In the genomic region with DNA sequence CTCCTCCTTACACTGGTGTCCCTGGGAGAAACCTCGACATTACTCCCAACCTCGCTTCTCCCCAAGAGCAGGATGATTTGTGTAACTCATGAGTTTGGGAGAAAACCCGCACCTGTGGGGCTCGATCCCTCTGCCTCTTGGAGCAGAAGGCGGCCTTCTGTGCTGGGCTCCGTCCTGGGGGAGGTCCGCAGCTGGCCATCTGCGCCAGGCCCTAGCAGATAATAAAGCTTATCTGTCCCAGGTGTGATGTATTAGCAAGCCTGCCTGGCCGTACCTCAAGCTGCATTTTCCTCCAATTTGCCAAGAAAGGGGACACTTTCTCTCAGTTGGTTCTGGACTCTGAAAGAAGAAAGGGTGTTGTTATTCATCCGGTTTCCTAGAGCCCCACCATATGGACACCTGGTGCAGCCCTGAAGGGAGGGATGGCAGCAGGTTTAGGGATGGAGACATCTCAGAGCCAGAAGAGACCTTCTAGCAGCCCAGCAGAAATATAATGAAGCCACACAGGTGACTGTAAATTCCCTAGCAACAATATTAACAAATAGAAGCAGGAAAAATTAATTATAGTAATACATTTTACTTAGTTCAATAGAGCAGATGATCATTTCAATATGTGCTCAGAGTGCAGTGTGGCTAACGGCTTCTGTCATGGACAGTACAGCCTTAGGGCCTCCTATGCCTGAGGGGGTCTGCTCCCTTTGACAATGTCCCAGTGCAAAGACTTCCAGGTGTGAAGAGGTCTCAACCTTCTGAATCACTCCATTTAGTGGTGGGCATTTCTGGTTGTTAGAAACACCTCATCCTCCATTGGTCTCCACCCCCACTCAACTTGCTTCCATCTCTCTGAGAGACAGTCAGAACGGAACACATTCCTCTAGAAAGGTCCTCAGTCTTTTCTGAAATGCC, we compare ENCODE assay signal across 12 cellular contexts.
DNase-seq lines count a peak whose midpoint lies in the region; ATAC-seq and TF ChIP-seq lines count a peak whose summit lies in the region.
"Had no signal": no experiment of that assay in that cellular context is flagged by ENCODE, and none has a peak within 500 bp of the region (broad histone marks: within the 10 kb centered on the region; RNA-seq: fewer than 3 reads in every experiment).

No MANE protein-coding gene starts in this region.

- in situ Hi-C loops in T47D (cut with HindIII; ENCODE audit: low pct_unique_long_range_greater_than_20kb, low sequenced_read_pairs) (no loop called here), GM13977 (cut with MboI; ENCODE audit: low pct_unique_long_range_greater_than_20kb, low sequenced_read_pairs, unreplicated experiment) (no loop called here)

- H3K36me3 ChIP-seq in breast epithelium (no peaks in the 10 kb centered on the region), SK-N-SH (replicated peaks in 1 of 2; ENCODE audit: control insufficient read depth in 1 of 2, insufficient read depth in 2 of 2, low read length in 1 of 2) (no peaks in the 10 kb centered on the region), GM23338 (ENCODE audit: insufficient read depth) (no peaks in the 10 kb centered on the region; the same call in 1 of the 2 replicates)

- H3K4me2 ChIP-seq in SK-N-SH (no peak overlapping the region), GM23338 (no peak overlapping the region)

- POLR2A ChIA-PET in SK-N-SH (lab: Yijun Ruan, JAX): interaction anchor here (0.7 to 1.1 kb wide), 5 partner anchors 9 to 117 kb away, joined by 3 to 5 read pairs (median 3); no protein-coding TSS in a partner anchor

- ATAC-seq in stimulated activated memory B cell treated with anti-CD40 and anti-IgM and Interleukin-4, amounts not matched to agents 10 μg/mL and 1 μg/mL and 100 μg/mL, for 72 hours: no peak
- ATAC-seq in GM19455 (IDR thresholded peaks at IDR 0.05; ENCODE audit: unreplicated experiment) (no peak), GM23338 (no peak)

- H3K4me1 ChIP-seq in breast epithelium (no peaks in the 10 kb centered on the region), SK-N-SH (ENCODE audit: control insufficient read depth in 1 of 2, insufficient read depth in 2 of 2, low read depth in 1 of 2, low read length in 1 of 2) (peaks cover 0 to 33% of the 10 kb centered on the region in 2 experiments; a peak in 2 of 4 replicates), GM23338 (ENCODE audit: insufficient read depth) (peaks cover 6% of the 10 kb centered on the region; the same call in 1 of the 2 replicates)

- no peak overlapping the region for H3K9ac ChIP-seq in SK-N-SH

- H3K27ac Mint-ChIP-seq in immature natural killer cell: peak overlapping the region; percentile 81 to 95 (median 92)
- peak overlapping the region; percentile 55 for H3K27ac Mint-ChIP-seq in stimulated activated memory B cell treated with anti-CD40 and anti-IgM and Interleukin-4, amounts not matched to agents 10 μg/mL and 1 μg/mL and 100 μg/mL, for 72 hours
- H3K27ac Mint-ChIP-seq in GM23338: no peak overlapping the region

- peak; percentile 34; the same call in 1 of the 2 replicates for TF ChIP-seq RAD21 in SK-N-SH (IDR thresholded peaks at IDR 0.05; ENCODE audit: low read length)

- TF ChIP-seq POLR2A in breast epithelium (IDR thresholded peaks at IDR 0.05): no peak

- TF ChIP-seq EP300 in SK-N-SH (IDR thresholded peaks at IDR 0.05; ENCODE audit: borderline replicate concordance in 1 of 2, low read depth in 1 of 2, low read length in 1 of 2): peak in 1 of 2 experiments; percentile 33; a peak in 1 of 4 replicates

- TF ChIP-seq CTCF in breast epithelium (IDR thresholded peaks at IDR 0.05) (no peak), SK-N-SH (IDR thresholded peaks at IDR 0.05) (no peak), GM13977 (IDR thresholded peaks at IDR 0.05; ENCODE audit: extremely low read depth, insufficient read depth, missing control alignments) (no peak), GM23338 (conservative IDR thresholded peaks at IDR 0.05; ENCODE audit: low read depth in 2 of 2) (no peak; a peak in 1 of 4 replicates)

- no peaks in the 10 kb centered on the region for H3K9me2 ChIP-seq in SK-N-SH
- H3K9me2 ChIP-seq in GM23338 (ENCODE audit: insufficient read depth): no peaks in the 10 kb centered on the region

- peak overlapping the region; percentile 78 to 90 (median 81) for H3K4me3 Mint-ChIP-seq in immature natural killer cell
- no peak overlapping the region for H3K4me3 Mint-ChIP-seq in stimulated activated memory B cell treated with anti-CD40 and anti-IgM and Interleukin-4, amounts not matched to agents 10 μg/mL and 1 μg/mL and 100 μg/mL, for 72 hours
- no peak overlapping the region for H3K4me3 Mint-ChIP-seq in GM23338

- no peak overlapping the region for H3K4me3 ChIP-seq in breast epithelium
- H3K4me3 ChIP-seq in SK-N-SH (ENCODE audit: low read depth in 2 of 2, low read length in 1 of 2): no peak overlapping the region
- H3K4me3 ChIP-seq in GM23338: no peak overlapping the region
- H3K4me3 ChIP-seq: SK-N-MC had no signal

- H3K27me3 Mint-ChIP-seq in immature natural killer cell (ENCODE audit: low read depth in 3 of 3): peaks cover 0 to 6% (median 0%) of the 10 kb centered on the region in 3 donors
- H3K27me3 Mint-ChIP-seq in stimulated activated memory B cell treated with anti-CD40 and anti-IgM and Interleukin-4, amounts not matched to agents 10 μg/mL and 1 μg/mL and 100 μg/mL, for 72 hours: peaks cover 8% of the 10 kb centered on the region
- H3K27me3 Mint-ChIP-seq in GM23338 (ENCODE audit: insufficient read depth, low read depth, poor library complexity): no peaks in the 10 kb centered on the region

- H3K36me3 Mint-ChIP-seq in immature natural killer cell (peaks cover 0 to 5% (median 0%) of the 10 kb centered on the region in 3 donors), GM23338 (ENCODE audit: low read depth) (0 out of 3 replicates have a peak, but pooled peaks cover 3% of the 10 kb centered on the region)
- H3K36me3 Mint-ChIP-seq in stimulated activated memory B cell treated with anti-CD40 and anti-IgM and Interleukin-4, amounts not matched to agents 10 μg/mL and 1 μg/mL and 100 μg/mL, for 72 hours: no peaks in the 10 kb centered on the region

- no peak overlapping the region for H2AFZ ChIP-seq in SK-N-SH (ENCODE audit: low read depth)
- no peak overlapping the region; the same call in 1 of the 2 replicates for H2AFZ ChIP-seq in GM23338

- H3K27me3 ChIP-seq in breast epithelium (no peaks in the 10 kb centered on the region), SK-N-SH (ENCODE audit: insufficient read depth) (no peaks in the 10 kb centered on the region; the same call in 1 of the 2 replicates), GM23338 (ENCODE audit: insufficient read depth) (no peaks in the 10 kb centered on the region)

- H4K20me1 ChIP-seq in SK-N-SH (ENCODE audit: insufficient read depth) (no peaks in the 10 kb centered on the region), GM23338 (replicated peaks; ENCODE audit: insufficient read depth) (no peaks in the 10 kb centered on the region)

- CTCF ChIA-PET in SK-N-SH (lab: Yijun Ruan, JAX): interaction anchor here (0.6 to 3.0 kb wide), 7 partner anchors 10 to 475 kb away, joined by 3 to 14 read pairs (median 4); no protein-coding TSS in a partner anchor

- H3K79me2 ChIP-seq in SK-N-SH (ENCODE audit: insufficient read depth) (no peaks in the 10 kb centered on the region), GM23338 (replicated peaks; ENCODE audit: insufficient read depth) (no peaks in the 10 kb centered on the region)

- 79% methylated on average over 12 of the region's 12 CpGs for WGBS in SK-N-SH (ENCODE audit: low lambda C conversion rate)

- H3K27ac ChIP-seq in breast epithelium: peak overlapping the region in 1 of 2 donors; percentile 69
- peak overlapping the region in 1 of 2 experiments; percentile 90; a peak in 2 of 4 replicates for H3K27ac ChIP-seq in SK-N-SH (ENCODE audit: low read depth in 2 of 2, low read length in 1 of 2)
- no peak overlapping the region for H3K27ac ChIP-seq in GM23338 (ENCODE audit: low read depth)
- H3K27ac ChIP-seq: SK-N-MC had no signal

- H3K9me3 Mint-ChIP-seq in immature natural killer cell (peaks cover 0 to 4% (median 0%) of the 10 kb centered on the region in 6 donors), GM23338 (peaks cover 10% of the 10 kb centered on the region; the same call in 2 of the 3 replicates)
- H3K9me3 Mint-ChIP-seq in stimulated activated memory B cell treated with anti-CD40 and anti-IgM and Interleukin-4, amounts not matched to agents 10 μg/mL and 1 μg/mL and 100 μg/mL, for 72 hours: peaks cover 6% of the 10 kb centered on the region

- H3F3A ChIP-seq in SK-N-SH (replicated peaks; ENCODE audit: insufficient read depth) (no peaks in the 10 kb centered on the region), GM23338 (replicated peaks; ENCODE audit: low read depth) (no peaks in the 10 kb centered on the region)

- DNase-seq in T47D (ENCODE audit: low read depth in 1 of 2, low spot score in 1 of 2): peak; percentile 88 to 90
- DNase-seq in breast epithelium (ENCODE audit: low spot score in 2 of 2): no peak
- no peak for DNase-seq in SK-N-SH
- DNase-seq in immature natural killer cell: no peak
- DNase-seq in GM13977 (ENCODE audit: low spot score): no peak
- DNase-seq in GM23338 (ENCODE audit: low spot score): no peak
- DNase-seq: activated B cell treated with CpG ODN at 0.5 μM for 24 hours, NCI-H187 treated with DMSO at 0.1 percent for 48 hours, posterior cingulate gyrus had no signal

- H3K4me1 Mint-ChIP-seq in immature natural killer cell (peaks cover 30 to 37% of the 10 kb centered on the region in 2 donors), GM23338 (peaks cover 7% of the 10 kb centered on the region)
- peaks cover 10% of the 10 kb centered on the region for H3K4me1 Mint-ChIP-seq in stimulated activated memory B cell treated with anti-CD40 and anti-IgM and Interleukin-4, amounts not matched to agents 10 μg/mL and 1 μg/mL and 100 μg/mL, for 72 hours

- intact Hi-C loops in breast epithelium (cut with DNase I; ENCODE audit: low total_unique reads): no loop called here

- peaks cover 0 to 6% of the 10 kb centered on the region in 2 donors for H3K9me3 ChIP-seq in breast epithelium
- H3K9me3 ChIP-seq in SK-N-SH: no peaks in the 10 kb centered on the region

TF ChIP-seq in SK-N-SH, 30 proteins besides CTCF, POLR2A, EP300 and RAD21:
- TF ChIP-seq RXRA (IDR thresholded peaks at IDR 0.05; ENCODE audit: borderline replicate concordance, low read depth) (no peak), GATA2 (CRISPR knock-in tag; IDR thresholded peaks at IDR 0.05) (peak; percentile 66), RCOR1 (IDR thresholded peaks at IDR 0.05; ENCODE audit: low read length) (no peak), MAX (IDR thresholded peaks at IDR 0.05; ENCODE audit: low read depth) (no peak)
TF ChIP-seq in SK-N-SH: peak in this region for 1.

TF ChIP-seq in GM23338, 12 proteins besides CTCF, POLR2A, EP300 and RAD21 (continues in another document):
- no peak for TF ChIP-seq EZH2phosphoT487 (IDR thresholded peaks at IDR 0.05; ENCODE audit: unreplicated experiment)
- no peak for TF ChIP-seq JUNB (IDR thresholded peaks at IDR 0.05; ENCODE audit: unreplicated experiment)
- TF ChIP-seq CREB1 (CRISPR knock-in tag; IDR thresholded peaks at IDR 0.05; ENCODE audit: low read depth): no peak
- TF ChIP-seq ZNF331 (CRISPR knock-in tag; IDR thresholded peaks at IDR 0.05; ENCODE audit: low read depth): no peak
- no peak for TF ChIP-seq EZH2 (IDR thresholded peaks at IDR 0.05; ENCODE audit: low read depth, unreplicated experiment)
- TF ChIP-seq POLR2AphosphoS5 (IDR thresholded peaks at IDR 0.05; ENCODE audit: low read depth): no peak
- no peak for TF ChIP-seq STAT1 (IDR thresholded peaks at IDR 0.05; ENCODE audit: unreplicated experiment)

Comparison
In these comparisons a context has a peak if more than half of its experiments do, and no peak if none do; other contexts are left out.
1. DNase-seq: peak in T47D (2 of 2); none in breast epithelium (0 of 2), SK-N-SH (single experiment), immature natural killer cell (0 of 3), GM13977 (single experiment) and GM23338 (single experiment).
2. H3K4me3 Mint-ChIP-seq: peak in immature natural killer cell (5 of 5); none in stimulated activated memory B cell treated with anti-CD40 and anti-IgM and Interleukin-4, amounts not matched to agents 10 μg/mL and 1 μg/mL and 100 μg/mL, for 72 hours (single experiment) and GM23338 (single experiment).